In genomic region chr17:64016974-64017373, GRCh38 we compare ENCODE assay signal across 13 cellular contexts. TPM values are rescaled to one million over a fixed set of nuclear protein-coding genes. Genes with fewer than 3 reads are reported as not detected.
DNase-seq lines count a peak whose midpoint lies in the region; ATAC-seq and TF ChIP-seq lines count a peak whose summit lies in the region.
"Had no signal": no experiment of that assay in that cellular context is flagged by ENCODE, and none has a peak within 500 bp of the region (broad histone marks: within the 10 kb centered on the region; RNA-seq: fewer than 3 reads in every experiment).

No MANE protein-coding gene starts in this region.

- peak overlapping the region; percentile 98 for H3K27ac Mint-ChIP-seq in T-helper 2 cell treated with Interferon-gamma antibody and Interleukin-4, amounts not matched to agents 5 μg/mL and 100 μg/mL, for 36 hours
- H3K27ac Mint-ChIP-seq in activated naive CD8-positive, alpha-beta T cell treated with anti-CD3 and anti-CD28 coated beads, Interleukin-2, amount 50 U/mL, for 24 hours: peak overlapping the region; percentile 90

- H4K20me1 ChIP-seq in Karpas-422 (ENCODE audit: insufficient read depth, low read depth, low read length): no peaks in the 10 kb centered on the region

- no peak overlapping the region for H3K4me2 ChIP-seq in Karpas-422 (ENCODE audit: low read depth, low read length, poor library complexity, severe bottlenecking)

- H3K4me1 Mint-ChIP-seq in T-helper 2 cell treated with Interferon-gamma antibody and Interleukin-4, amounts not matched to agents 5 μg/mL and 100 μg/mL, for 36 hours (ENCODE audit: low read depth): peaks cover 53% of the 10 kb centered on the region
- H3K4me1 Mint-ChIP-seq in activated naive CD8-positive, alpha-beta T cell treated with anti-CD3 and anti-CD28 coated beads, Interleukin-2, amount 50 U/mL, for 24 hours: peaks cover 80% of the 10 kb centered on the region

- DNase-seq in T-helper 2 cell treated with Interferon-gamma antibody and Interleukin-4, amounts not matched to agents 5 μg/mL and 100 μg/mL, for 36 hours (ENCODE audit: low spot score): no peak
- no peak for DNase-seq in T-helper 2 cell
- no peak for DNase-seq in GM12865 (ENCODE audit: low read depth)
- DNase-seq in activated naive CD8-positive, alpha-beta T cell treated with anti-CD3 and anti-CD28 coated beads, Interleukin-2, amount 50 U/mL, for 24 hours: no peak
- no peak for DNase-seq in gastrocnemius medialis
- no peak for DNase-seq in Karpas-422
- DNase-seq: 8988T, DMS 273 treated with DMSO at 0.1 percent for 48 hours, NCI-H524 treated with DMSO at 0.1 percent for 48 hours had no signal

- H3K79me2 ChIP-seq in Karpas-422 (ENCODE audit: low read length): no peaks in the 10 kb centered on the region

- H3K4me3 Mint-ChIP-seq in T-helper 2 cell treated with Interferon-gamma antibody and Interleukin-4, amounts not matched to agents 5 μg/mL and 100 μg/mL, for 36 hours: peak overlapping the region; percentile 100
- H3K4me3 Mint-ChIP-seq in activated naive CD8-positive, alpha-beta T cell treated with anti-CD3 and anti-CD28 coated beads, Interleukin-2, amount 50 U/mL, for 24 hours: peak overlapping the region; percentile 78

- H3K27me3 Mint-ChIP-seq in T-helper 2 cell treated with Interferon-gamma antibody and Interleukin-4, amounts not matched to agents 5 μg/mL and 100 μg/mL, for 36 hours (ENCODE audit: low read depth): no peaks in the 10 kb centered on the region
- no peaks in the 10 kb centered on the region for H3K27me3 Mint-ChIP-seq in activated naive CD8-positive, alpha-beta T cell treated with anti-CD3 and anti-CD28 coated beads, Interleukin-2, amount 50 U/mL, for 24 hours

- no peak for TF ChIP-seq CTCF in GM12865 (IDR thresholded peaks at IDR 0.05; ENCODE audit: insufficient read depth, low read depth, low read length, missing control alignments)
- no peak for TF ChIP-seq CTCF in gastrocnemius medialis (IDR thresholded peaks at IDR 0.05 in 4 of 5, conservative IDR thresholded peaks at IDR 0.05 in 1 of 5)

- H3K36me3 Mint-ChIP-seq in T-helper 2 cell treated with Interferon-gamma antibody and Interleukin-4, amounts not matched to agents 5 μg/mL and 100 μg/mL, for 36 hours (ENCODE audit: low read depth): peaks cover 23% of the 10 kb centered on the region
- peaks cover 6% of the 10 kb centered on the region for H3K36me3 Mint-ChIP-seq in activated naive CD8-positive, alpha-beta T cell treated with anti-CD3 and anti-CD28 coated beads, Interleukin-2, amount 50 U/mL, for 24 hours (ENCODE audit: low read depth)

- no peak for TF ChIP-seq POLR2A in gastrocnemius medialis (IDR thresholded peaks at IDR 0.05)

- H3K27me3 ChIP-seq in gastrocnemius medialis (no peaks in the 10 kb centered on the region), Karpas-422 (ENCODE audit: low read length) (no peaks in the 10 kb centered on the region)
- H3K27me3 ChIP-seq: suprapubic skin had no signal

- H3K4me1 ChIP-seq in gastrocnemius medialis (peaks cover 0 to 3% of the 10 kb centered on the region in 2 donors), Karpas-422 (ENCODE audit: low read length) (peaks cover 16% of the 10 kb centered on the region)

- no peak overlapping the region for H2AFZ ChIP-seq in Karpas-422 (ENCODE audit: low read length)

- in situ Hi-C loops in gastrocnemius medialis (cut with MboI; ENCODE audit: low sequenced_read_pairs in 4 of 4): loop anchor here in 1 of 4 donors (10.0 kb wide), 1 partner anchor 92 kb away; no protein-coding TSS in a partner anchor

- H3K9ac ChIP-seq in Karpas-422 (ENCODE audit: low read length): no peak overlapping the region

- H3K9me3 Mint-ChIP-seq in T-helper 2 cell treated with Interferon-gamma antibody and Interleukin-4, amounts not matched to agents 5 μg/mL and 100 μg/mL, for 36 hours: peaks cover 3% of the 10 kb centered on the region
- no peaks in the 10 kb centered on the region for H3K9me3 Mint-ChIP-seq in activated naive CD8-positive, alpha-beta T cell treated with anti-CD3 and anti-CD28 coated beads, Interleukin-2, amount 50 U/mL, for 24 hours

- intact Hi-C loops in gastrocnemius medialis (cut with DNase I; ENCODE audit: low total_unique reads): no loop called here

- peak overlapping the region; percentile 36 for H3K4me3 ChIP-seq in GM12865 (ENCODE audit: low read depth, low read length)
- H3K4me3 ChIP-seq in gastrocnemius medialis: peak overlapping the region in 1 of 4 donors; percentile 24
- H3K4me3 ChIP-seq in Karpas-422 (ENCODE audit: low read length): no peak overlapping the region
- H3K4me3 ChIP-seq: suprapubic skin had no signal

- H3K9me3 ChIP-seq in gastrocnemius medialis (no peaks in the 10 kb centered on the region), Karpas-422 (ENCODE audit: low read length) (no peaks in the 10 kb centered on the region)
- H3K9me3 ChIP-seq: suprapubic skin had no signal

- H3K27ac ChIP-seq in gastrocnemius medialis (peak overlapping the region; percentile 49 to 82 (median 78)), Karpas-422 (ENCODE audit: low read length) (no peak overlapping the region)
- H3K27ac ChIP-seq: suprapubic skin had no signal

- ATAC-seq in activated naive CD8-positive, alpha-beta T cell treated with anti-CD3 and anti-CD28 coated beads, Interleukin-2, amount 50 U/mL, for 24 hours: no peak
- ATAC-seq in gastrocnemius medialis (no peak), GM18861 (IDR thresholded peaks at IDR 0.05; ENCODE audit: unreplicated experiment) (no peak), HG02840 (IDR thresholded peaks at IDR 0.05; ENCODE audit: low FRiP score, unreplicated experiment) (no peak)

- no peaks in the 10 kb centered on the region for H3K9me2 ChIP-seq in Karpas-422 (replicated peaks; ENCODE audit: insufficient read depth, low read length)

- H3K36me3 ChIP-seq in gastrocnemius medialis (no peaks in the 10 kb centered on the region), Karpas-422 (ENCODE audit: insufficient read depth, low read length) (no peaks in the 10 kb centered on the region)
- H3K36me3 ChIP-seq: suprapubic skin had no signal

RNA-seq across cellular contexts. Expression of gene ICAM2, which starts 3.5 kb away (rescaled TPM):
- 10 to 100 TPM; 39.7 to 82.4 (median 56.3) TPM for total RNA-seq in gastrocnemius medialis
- 4.4 and 12.1 TPM in 2 replicates for total RNA-seq in Karpas-422 (2014; rRNA removed; shearing (Covaris generic); ENCODE audit: low replicate concordance)

RNA-seq across cellular contexts. Expression of gene PRR29, which starts 18.8 kb away (rescaled TPM):
- total RNA-seq in gastrocnemius medialis: under 1 TPM in 1 of 4 donors, not detected in 3; 0.13 TPM
- total RNA-seq in Karpas-422 (2014; rRNA removed; shearing (Covaris generic); ENCODE audit: low replicate concordance): not detected in 2 replicates

RNA-seq across cellular contexts. Expression of gene SCN4A, which starts 44.3 kb away (rescaled TPM):
- 100 to 1,000 TPM in 1 of 4 donors, 10 to 100 TPM in 3; 45.3 to 107 (median 69.1) TPM for total RNA-seq in gastrocnemius medialis
- total RNA-seq in Karpas-422 (2014; rRNA removed; shearing (Covaris generic); ENCODE audit: low replicate concordance): under 0.01 and 0.07 TPM in 2 replicates
- total RNA-seq: frontal cortex had no signal

Comparison
In these comparisons a context has a peak if more than half of its experiments do, and no peak if none do; other contexts are left out.
1. RNA of gene SCN4A, which starts 44.3 kb away (total RNA-seq): 45.3 to 107 TPM in gastrocnemius medialis; under 0.01 to 0.07 TPM in Karpas-422; every median in the first group is over 10 times any median in the second.